Comparison of ENCODE assay signal across 19 cellular contexts in genomic region chr2:203547356-203547755, GRCh38. TPM values are rescaled to one million over a fixed set of nuclear protein-coding genes. Genes with fewer than 3 reads are reported as not detected.
A peak's percentile ranks its signal among the peaks of the same experiment; 100 is the strongest.
DNase-seq lines count a peak whose midpoint lies in the region; ATAC-seq, FAIRE-seq and TF ChIP-seq lines count a peak whose summit lies in the region.
"Had no signal": no experiment of that assay in that cellular context is flagged by ENCODE, and none has a peak within 500 bp of the region (broad histone marks: within the 10 kb centered on the region; RNA-seq: fewer than 3 reads in every experiment).

No MANE protein-coding gene starts in this region.

- no peaks in the 10 kb centered on the region for H4K20me1 ChIP-seq in osteoblast (ENCODE audit: insufficient read depth, low read length)

- no peak overlapping the region for H3K4me2 ChIP-seq in osteoblast (ENCODE audit: insufficient read depth, low read length)

- H3K9me3 ChIP-seq in A673 (ENCODE audit: low read depth, low read length, poor library complexity, severe bottlenecking): no peaks in the 10 kb centered on the region
- H3K9me3 ChIP-seq in osteoblast (ENCODE audit: low read depth, low read length): no peaks in the 10 kb centered on the region
- H3K9me3 ChIP-seq: BE2C had no signal

- H3K36me3 ChIP-seq in A673 (ENCODE audit: insufficient read depth, low read length, poor library complexity, severe bottlenecking) (no peaks in the 10 kb centered on the region), osteoblast (ENCODE audit: insufficient read depth, low read length) (no peaks in the 10 kb centered on the region)
- H3K36me3 ChIP-seq: BE2C had no signal

- H3K4me1 Mint-ChIP-seq in activated T-cell treated with anti-CD3 and anti-CD28 coated beads, Interleukin-2, amount 50 U/mL, for 4 hours (ENCODE audit: low read depth): peaks cover 5% of the 10 kb centered on the region

- H3K4me3 Mint-ChIP-seq in activated T-cell treated with anti-CD3 and anti-CD28 coated beads, Interleukin-2, amount 50 U/mL, for 4 hours: no peak overlapping the region
- H3K4me3 Mint-ChIP-seq: CD4-positive, CD25-positive, alpha-beta regulatory T cell; CD8-positive, alpha-beta memory T cell; H9 had no signal

- no peaks in the 10 kb centered on the region for H3K36me3 Mint-ChIP-seq in activated T-cell treated with anti-CD3 and anti-CD28 coated beads, Interleukin-2, amount 50 U/mL, for 4 hours (ENCODE audit: insufficient read depth)
- H3K36me3 Mint-ChIP-seq: CD4-positive, CD25-positive, alpha-beta regulatory T cell had no signal

- peaks cover 3% of the 10 kb centered on the region for H3K27me3 Mint-ChIP-seq in activated T-cell treated with anti-CD3 and anti-CD28 coated beads, Interleukin-2, amount 50 U/mL, for 4 hours (ENCODE audit: low read depth)

- TF ChIP-seq CTCF in A673 (conservative IDR thresholded peaks at IDR 0.05; ENCODE audit: low read depth, low read length): no peak
- TF ChIP-seq CTCF in osteoblast (IDR thresholded peaks at IDR 0.05; ENCODE audit: extremely low read depth, low read depth, low read length): no peak

- CTCF ChIA-PET in A673 (lab: Charles Lee): no interaction called here

- DNase-seq in activated T-cell treated with anti-CD3 and anti-CD28 coated beads, Interleukin-2, amount 50 U/mL, for 4 hours: no peak
- DNase-seq in activated T-cell treated with anti-CD3 and anti-CD28 coated beads, Interleukin-2, amount 50 U/mL, for 1 hour: no peak
- DNase-seq in A673 (ENCODE audit: low spot score): peak; percentile 31
- DNase-seq in H54 (ENCODE audit: insufficient read length, low spot score): no peak
- DNase-seq in osteoblast (ENCODE audit: insufficient read length, low spot score, missing footprints): no peak
- no peak for DNase-seq in DMS 273 treated with DMSO at 0.1 percent for 48 hours (lab: John Stamatoyannopoulos, UW)
- no peak for DNase-seq in HTR-8/SVneo (ENCODE audit: insufficient read length, low spot score)
- DNase-seq: ACHN; BE2C; C1 segment of cervical spinal cord; CD4-positive, CD25-positive, alpha-beta regulatory T cell; CD8-positive, alpha-beta memory T cell; COR-L47; GDM1; GOT3; H9 had no signal

- POLR2A ChIA-PET in A673 (lab: Charles Lee; ENCODE audit: low non-redundant PET): no interaction called here

- H3K4me1 ChIP-seq in A673 (ENCODE audit: insufficient read depth, low read length, poor library complexity, severe bottlenecking): no peaks in the 10 kb centered on the region
- H3K4me1 ChIP-seq in osteoblast (ENCODE audit: insufficient read depth, low read length): no peaks in the 10 kb centered on the region
- H3K4me1 ChIP-seq: BE2C had no signal

- intact Hi-C loops in A673 (cut with micrococcal nuclease; ENCODE audit: unreplicated experiment): no loop called here

- no TSS peak for BruUV-seq in A673 (replicated peaks; lab: Mats Ljungman, UMichigan)

- no peaks in the 10 kb centered on the region for H3K9me3 Mint-ChIP-seq in activated T-cell treated with anti-CD3 and anti-CD28 coated beads, Interleukin-2, amount 50 U/mL, for 4 hours
- H3K9me3 Mint-ChIP-seq: CD4-positive, CD25-positive, alpha-beta regulatory T cell; CD8-positive, alpha-beta memory T cell; H9 had no signal

- peak; percentile 21 to 53 for ATAC-seq in activated T-cell treated with anti-CD3 and anti-CD28 coated beads, Interleukin-2, amount 50 U/mL, for 4 hours
- ATAC-seq in GM18858 (IDR thresholded peaks at IDR 0.05; ENCODE audit: unreplicated experiment): no peak

- H3K27ac ChIP-seq in A673 (ENCODE audit: low read depth, low read length, poor library complexity, severe bottlenecking) (peak overlapping the region; percentile 24), osteoblast (ENCODE audit: low read depth, low read length) (no peak overlapping the region)

- H3K4me3 ChIP-seq in A673 (ENCODE audit: low read depth, low read length, poor library complexity, severe bottlenecking): no peak overlapping the region
- H3K4me3 ChIP-seq in osteoblast (ENCODE audit: insufficient read depth, low read length): no peak overlapping the region

- peak overlapping the region; percentile 15 for H2AFZ ChIP-seq in osteoblast (ENCODE audit: low read length)

- no peak for TF ChIP-seq POLR2A in H54 (IDR thresholded peaks at IDR 0.05; ENCODE audit: low read depth, low read length)

- peak; percentile 11 for FAIRE-seq in H54 (lab: Jason Lieb, UNC)
- no peak for FAIRE-seq in HTR-8/SVneo (lab: Jason Lieb, UNC)
- FAIRE-seq: GM12892, GM18507 had no signal

- H3K27me3 ChIP-seq in A673 (replicated peaks; ENCODE audit: insufficient read depth, low read depth, low read length, poor library complexity) (no peaks in the 10 kb centered on the region), osteoblast (ENCODE audit: insufficient read depth, low read length) (no peaks in the 10 kb centered on the region)
- H3K27me3 ChIP-seq: BE2C had no signal

- no peaks in the 10 kb centered on the region for H3K79me2 ChIP-seq in osteoblast (ENCODE audit: insufficient read depth, low read length)

RNA-seq across cellular contexts. Expression of gene RAPH1, which starts 12.3 kb away (rescaled TPM):
- total RNA-seq in activated T-cell treated with anti-CD3 and anti-CD28 coated beads, Interleukin-2, amount 50 U/mL, for 4 hours: 10 to 100 TPM; 12.0 to 12.9 (median 12.8) TPM
- total RNA-seq in A673 (2021) (28.3 and 29.7 TPM in 2 replicates), osteoblast (46.9 and 57.2 TPM in 2 replicates)
